ENCODE assay signal across 22 cellular contexts in genomic region chr2:65077898-65078297, GRCh38. TPM values are rescaled to one million over a fixed set of nuclear protein-coding genes. Genes with fewer than 3 reads are reported as not detected.
A peak's percentile ranks its signal among the peaks of the same experiment; 100 is the strongest.
DNase-seq lines count a peak whose midpoint lies in the region; ATAC-seq and TF ChIP-seq lines count a peak whose summit lies in the region.
"Had no signal": no experiment of that assay in that cellular context is flagged by ENCODE, and none has a peak within 500 bp of the region (broad histone marks: within the 10 kb centered on the region; RNA-seq: fewer than 3 reads in every experiment).

No MANE protein-coding gene starts in this region.

- CTCF ChIA-PET in activated CD4-positive, alpha-beta T cell treated with anti-CD3 and anti-CD28 coated beads, Interleukin-2, amount 10 ng/mL, durations not matched to agents 7 days and 5 days (lab: Charles Lee) = interaction anchor here (0.9 kb wide), 1 partner anchor 25 kb away, joined by 3 read pairs; no protein-coding TSS in a partner anchor
- CTCF ChIA-PET in CD4-positive, alpha-beta memory T cell (lab: Charles Lee; ENCODE audit: partially characterized antibody) = interaction anchor here (0.5 to 2.8 kb wide), 3 partner anchors 13 to 29 kb away, joined by 3 to 8 read pairs (median 3); no protein-coding TSS in a partner anchor
- CTCF ChIA-PET in naive thymus-derived CD4-positive, alpha-beta T cell (lab: Charles Lee) = interaction anchor here (0.6 to 1.1 kb wide), 2 partner anchors 13 to 507 kb away, joined by 3 to 5 read pairs; no protein-coding TSS in a partner anchor

- H3K9ac ChIP-seq in OCI-LY1 (ENCODE audit: low read length) = no peak overlapping the region
- H3K9ac ChIP-seq: KMS-11 had no signal

- H4K20me1 ChIP-seq in OCI-LY1 (ENCODE audit: insufficient read depth, low read length) = no peaks in the 10 kb centered on the region

- no peaks in the 10 kb centered on the region for H3K9me2 ChIP-seq in OCI-LY1 (ENCODE audit: low read depth, low read length)

- H3K4me2 ChIP-seq in OCI-LY1 (ENCODE audit: low read length) = no peak overlapping the region
- H3K4me2 ChIP-seq: KMS-11, smooth muscle cell had no signal

- H3K4me1 Mint-ChIP-seq in activated CD4-positive, alpha-beta T cell treated with anti-CD3 and anti-CD28 coated beads, Interleukin-2, amount 10 ng/mL, durations not matched to agents 7 days and 5 days = peaks cover 14% of the 10 kb centered on the region
- peaks cover 3 to 12% (median 8%) of the 10 kb centered on the region in 4 donors for H3K4me1 Mint-ChIP-seq in CD4-positive, alpha-beta memory T cell
- peaks cover 6 to 19% (median 17%) of the 10 kb centered on the region in 7 donors for H3K4me1 Mint-ChIP-seq in naive thymus-derived CD4-positive, alpha-beta T cell

- no peaks in the 10 kb centered on the region for H3K79me2 ChIP-seq in OCI-LY1 (ENCODE audit: insufficient read depth, low read length)

- H2AFZ ChIP-seq in OCI-LY1 (ENCODE audit: low read length) = no peak overlapping the region

- no peaks in the 10 kb centered on the region for H3K9me3 Mint-ChIP-seq in activated CD4-positive, alpha-beta T cell treated with anti-CD3 and anti-CD28 coated beads, Interleukin-2, amount 10 ng/mL, durations not matched to agents 7 days and 5 days
- H3K9me3 Mint-ChIP-seq in CD4-positive, alpha-beta memory T cell = peaks cover 0 to 1% (median 0%) of the 10 kb centered on the region in 8 donors
- peaks cover 0 to 3% (median 0%) of the 10 kb centered on the region in 11 donors for H3K9me3 Mint-ChIP-seq in naive thymus-derived CD4-positive, alpha-beta T cell
- H3K9me3 Mint-ChIP-seq: dendritic cell treated with granulocyte-macrophage colony-stimulating factor and Interleukin-4, amounts not matched to agents 40 ng/mL and 50 ng/mL, for 4 days; stimulated activated naive CD8-positive, alpha-beta T cell treated with anti-CD3 and anti-CD28 coated beads, Interleukin-15, Interleukin-2, amounts not matched to agents 100 ng/mL and 50 ng/mL, for 24 hours had no signal

- H3K4me3 Mint-ChIP-seq in activated CD4-positive, alpha-beta T cell treated with anti-CD3 and anti-CD28 coated beads, Interleukin-2, amount 10 ng/mL, durations not matched to agents 7 days and 5 days = no peak overlapping the region
- peak overlapping the region in 1 of 8 donors; percentile 31 for H3K4me3 Mint-ChIP-seq in CD4-positive, alpha-beta memory T cell
- H3K4me3 Mint-ChIP-seq in naive thymus-derived CD4-positive, alpha-beta T cell = no peak overlapping the region
- H3K4me3 Mint-ChIP-seq: dendritic cell treated with granulocyte-macrophage colony-stimulating factor and Interleukin-4, amounts not matched to agents 40 ng/mL and 50 ng/mL, for 4 days; stimulated activated naive CD8-positive, alpha-beta T cell treated with anti-CD3 and anti-CD28 coated beads, Interleukin-15, Interleukin-2, amounts not matched to agents 100 ng/mL and 50 ng/mL, for 24 hours had no signal

- peak overlapping the region; percentile 33 for H3K27ac Mint-ChIP-seq in activated CD4-positive, alpha-beta T cell treated with anti-CD3 and anti-CD28 coated beads, Interleukin-2, amount 10 ng/mL, durations not matched to agents 7 days and 5 days
- H3K27ac Mint-ChIP-seq in CD4-positive, alpha-beta memory T cell = peak overlapping the region in 5 of 7 donors; percentile 4 to 76 (median 38)
- H3K27ac Mint-ChIP-seq in naive thymus-derived CD4-positive, alpha-beta T cell = peak overlapping the region in 6 of 9 donors; percentile 7 to 88 (median 26)
- H3K27ac Mint-ChIP-seq: stimulated activated naive CD8-positive, alpha-beta T cell treated with anti-CD3 and anti-CD28 coated beads, Interleukin-15, Interleukin-2, amounts not matched to agents 100 ng/mL and 50 ng/mL, for 24 hours had no signal

- no peak overlapping the region for H3K4me3 ChIP-seq in CD4-positive, alpha-beta memory T cell (ENCODE audit: low read length in 2 of 2)
- H3K4me3 ChIP-seq in OCI-LY1 (ENCODE audit: low read depth, low read length, poor library complexity, severe bottlenecking) = no peak overlapping the region
- H3K4me3 ChIP-seq in naive thymus-derived CD4-positive, alpha-beta T cell (ENCODE audit: low read length) = no peak overlapping the region
- H3K4me3 ChIP-seq: smooth muscle cell, tibial artery had no signal

- peaks cover 25% of the 10 kb centered on the region for H3K36me3 Mint-ChIP-seq in activated CD4-positive, alpha-beta T cell treated with anti-CD3 and anti-CD28 coated beads, Interleukin-2, amount 10 ng/mL, durations not matched to agents 7 days and 5 days (ENCODE audit: low read depth)
- peaks cover 17 to 67% of the 10 kb centered on the region in 2 donors for H3K36me3 Mint-ChIP-seq in CD4-positive, alpha-beta memory T cell
- peaks cover 1 to 34% (median 12%) of the 10 kb centered on the region in 5 donors for H3K36me3 Mint-ChIP-seq in naive thymus-derived CD4-positive, alpha-beta T cell

- no peak for DNase-seq in activated CD4-positive, alpha-beta T cell treated with anti-CD3 and anti-CD28 coated beads, Interleukin-2, amount 10 ng/mL, durations not matched to agents 7 days and 5 days
- no peak for DNase-seq in activated CD4-positive, alpha-beta T cell treated with anti-CD3 and anti-CD28 coated beads for 4 hours
- no peak for DNase-seq in CD4-positive, alpha-beta memory T cell
- no peak for DNase-seq in naive thymus-derived CD4-positive, alpha-beta T cell
- DNase-seq: activated CD4-positive, CD25-positive, alpha-beta regulatory T cell treated with anti-CD3 and anti-CD28 coated beads, Interleukin-2, amount 50 U/mL, for 72 hours; BE2C; glutamatergic neuron; mesenchymal stem cell; NCI-H1694; retina; Right ventricle myocardium superior; SW 1271; tibial artery had no signal

- no peaks in the 10 kb centered on the region for H3F3A ChIP-seq in OCI-LY1 (ENCODE audit: insufficient read depth, low read length)

- no peaks in the 10 kb centered on the region for H3K27me3 ChIP-seq in CD4-positive, alpha-beta memory T cell (ENCODE audit: insufficient read depth, low read length)
- H3K27me3 ChIP-seq in OCI-LY1 (ENCODE audit: insufficient read depth, low read length) = no peaks in the 10 kb centered on the region
- no peaks in the 10 kb centered on the region for H3K27me3 ChIP-seq in naive thymus-derived CD4-positive, alpha-beta T cell (ENCODE audit: control insufficient read depth in 2 of 2, insufficient read depth in 2 of 2, low read length in 2 of 2)
- H3K27me3 ChIP-seq: BE2C, tibial artery had no signal

- peaks cover 30% of the 10 kb centered on the region for H3K36me3 ChIP-seq in CD4-positive, alpha-beta memory T cell (ENCODE audit: insufficient read depth, low read length)
- peaks cover 51% of the 10 kb centered on the region for H3K36me3 ChIP-seq in OCI-LY1 (ENCODE audit: insufficient read depth, low read length)
- peaks cover 2 to 61% (median 7%) of the 10 kb centered on the region in 3 experiments for H3K36me3 ChIP-seq in naive thymus-derived CD4-positive, alpha-beta T cell (ENCODE audit: control insufficient read depth in 2 of 3, insufficient read depth in 3 of 3, low read length in 3 of 3)
- H3K36me3 ChIP-seq: BE2C had no signal

- POLR2A ChIA-PET in activated CD4-positive, alpha-beta T cell treated with anti-CD3 and anti-CD28 coated beads, Interleukin-2, amount 10 ng/mL, durations not matched to agents 7 days and 5 days (lab: Charles Lee) = no interaction called here
- POLR2A ChIA-PET in CD4-positive, alpha-beta memory T cell (lab: Charles Lee; ENCODE audit: partially characterized antibody) = no interaction called here
- POLR2A ChIA-PET in naive thymus-derived CD4-positive, alpha-beta T cell (lab: Charles Lee) = interaction anchor here (1.2 kb wide), 1 partner anchor 22 kb away, joined by 5 read pairs; no protein-coding TSS in a partner anchor

- ATAC-seq in naive thymus-derived CD4-positive, alpha-beta T cell = no peak
- ATAC-seq in GM21447 (IDR thresholded peaks at IDR 0.05; ENCODE audit: unreplicated experiment) (no peak), GM21381 (IDR thresholded peaks at IDR 0.05; ENCODE audit: unreplicated experiment) (no peak), HG03095 (IDR thresholded peaks at IDR 0.05; ENCODE audit: unreplicated experiment) (no peak)
- ATAC-seq: HCT116 had no signal

- no peak overlapping the region for H3K27ac ChIP-seq in CD4-positive, alpha-beta memory T cell (ENCODE audit: low read depth, low read length)
- peak overlapping the region; percentile 66 for H3K27ac ChIP-seq in OCI-LY1 (ENCODE audit: low read depth, low read length, poor library complexity, severe bottlenecking)
- no peak overlapping the region for H3K27ac ChIP-seq in naive thymus-derived CD4-positive, alpha-beta T cell (ENCODE audit: low read depth, low read length)
- H3K27ac ChIP-seq: KMS-11, tibial artery had no signal

- H3K27me3 Mint-ChIP-seq in activated CD4-positive, alpha-beta T cell treated with anti-CD3 and anti-CD28 coated beads, Interleukin-2, amount 10 ng/mL, durations not matched to agents 7 days and 5 days = no peaks in the 10 kb centered on the region
- H3K27me3 Mint-ChIP-seq in CD4-positive, alpha-beta memory T cell = no peaks in the 10 kb centered on the region
- H3K27me3 Mint-ChIP-seq in naive thymus-derived CD4-positive, alpha-beta T cell = no peaks in the 10 kb centered on the region
- H3K27me3 Mint-ChIP-seq: dendritic cell treated with granulocyte-macrophage colony-stimulating factor and Interleukin-4, amounts not matched to agents 40 ng/mL and 50 ng/mL, for 4 days; stimulated activated naive CD8-positive, alpha-beta T cell treated with anti-CD3 and anti-CD28 coated beads, Interleukin-15, Interleukin-2, amounts not matched to agents 100 ng/mL and 50 ng/mL, for 24 hours had no signal

- intact Hi-C loops in CD4-positive, alpha-beta memory T cell (cut with micrococcal nuclease) = no loop called here
- intact Hi-C loops in naive thymus-derived CD4-positive, alpha-beta T cell (cut with micrococcal nuclease) = no loop called here

- TF ChIP-seq CTCF in OCI-LY1 (IDR thresholded peaks at IDR 0.05; ENCODE audit: low read length) = no peak

- peaks cover 4% of the 10 kb centered on the region for H3K4me1 ChIP-seq in CD4-positive, alpha-beta memory T cell (ENCODE audit: insufficient read depth, low read length)
- H3K4me1 ChIP-seq in OCI-LY1 (ENCODE audit: insufficient read depth, low read length, severe bottlenecking) = peaks cover 14% of the 10 kb centered on the region
- no peaks in the 10 kb centered on the region for H3K4me1 ChIP-seq in naive thymus-derived CD4-positive, alpha-beta T cell (ENCODE audit: control insufficient read depth in 2 of 2, insufficient read depth in 2 of 2, low read length in 2 of 2)
- H3K4me1 ChIP-seq: BE2C had no signal

- H3K9me3 ChIP-seq in CD4-positive, alpha-beta memory T cell (ENCODE audit: control insufficient read depth in 1 of 2, low read length in 2 of 2) = no peaks in the 10 kb centered on the region
- H3K9me3 ChIP-seq in OCI-LY1 (ENCODE audit: low read length) = no peaks in the 10 kb centered on the region
- no peaks in the 10 kb centered on the region for H3K9me3 ChIP-seq in naive thymus-derived CD4-positive, alpha-beta T cell (ENCODE audit: control insufficient read depth in 2 of 3, low read length in 3 of 3)
- H3K9me3 ChIP-seq: BE2C, tibial artery had no signal

RNA-seq across cellular contexts. Expression of gene CEP68, which starts 21.7 kb away (rescaled TPM):
- 1 to 10 TPM; 9.0 to 9.2 TPM for total RNA-seq in activated CD4-positive, alpha-beta T cell treated with anti-CD3 and anti-CD28 coated beads, Interleukin-2, amount 10 ng/mL, durations not matched to agents 7 days and 5 days
- 10 to 100 TPM; 57.7 to 59.9 TPM for total RNA-seq in CD4-positive, alpha-beta memory T cell
- 10 to 100 TPM; 19.9 to 28.4 TPM for polyA plus RNA-seq in CD4-positive, alpha-beta memory T cell
- 10 to 100 TPM in 4 of 5 experiments, 1 to 10 TPM in 1; 8.5 to 52.0 (median 20.8) TPM for total RNA-seq in naive thymus-derived CD4-positive, alpha-beta T cell
- polyA plus RNA-seq in naive thymus-derived CD4-positive, alpha-beta T cell = 10 to 100 TPM; 25.6 to 36.0 TPM

RNA-seq across cellular contexts. Expression of gene RAB1A, which starts 52.0 kb away (rescaled TPM):
- total RNA-seq in activated CD4-positive, alpha-beta T cell treated with anti-CD3 and anti-CD28 coated beads, Interleukin-2, amount 10 ng/mL, durations not matched to agents 7 days and 5 days = 10 to 100 TPM; 56.0 to 63.5 TPM
- 10 to 100 TPM; 53.3 to 58.4 TPM for total RNA-seq in CD4-positive, alpha-beta memory T cell
- 10 to 100 TPM; 53.2 to 81.6 TPM for polyA plus RNA-seq in CD4-positive, alpha-beta memory T cell
- 10 to 100 TPM; 48.8 to 78.6 (median 65.8) TPM for total RNA-seq in naive thymus-derived CD4-positive, alpha-beta T cell
- 10 to 100 TPM; 53.6 to 61.4 TPM for polyA plus RNA-seq in naive thymus-derived CD4-positive, alpha-beta T cell
